Comparison of ENCODE assay signal across 21 cellular contexts in the genomic region with DNA sequence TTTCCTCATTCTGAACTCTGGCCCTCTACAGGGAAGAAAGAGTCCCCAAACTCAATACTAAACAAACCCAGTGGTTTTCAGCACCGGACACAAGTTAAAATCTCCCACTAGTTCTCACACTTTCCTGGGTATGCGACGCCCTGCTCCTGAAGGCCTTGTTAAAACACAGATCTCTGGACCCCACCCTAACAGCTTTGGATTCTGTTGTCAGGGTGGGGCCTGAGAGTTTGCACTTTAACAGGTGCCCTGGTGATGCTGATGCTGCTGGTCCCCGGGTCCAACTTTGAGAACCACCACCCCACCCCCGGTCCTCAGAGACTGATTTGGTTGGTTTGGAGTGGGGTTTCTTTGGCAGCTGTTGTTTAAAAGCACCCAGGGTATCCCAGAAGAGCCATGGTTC.
"Had no signal": no experiment of that assay in that cellular context is flagged by ENCODE, and none has a peak within 500 bp of the region (broad histone marks: within the 10 kb centered on the region; RNA-seq: fewer than 3 reads in every experiment).

No MANE protein-coding gene starts in this region.

- H3K4me3 ChIP-seq: breast epithelium had no signal

- ATAC-seq: activated T-cell treated with anti-CD3 and anti-CD28 coated beads, Interleukin-2, amount 50 U/mL, for 4 hours; PC-3; T-cell had no signal

- H3K36me3 ChIP-seq: breast epithelium had no signal

- H3K27me3 ChIP-seq: breast epithelium had no signal

- H3K27ac ChIP-seq: breast epithelium, VCaP had no signal

- H3K4me1 ChIP-seq: breast epithelium had no signal

- DNase-seq: activated CD4-positive, alpha-beta memory T cell treated with anti-CD3 and anti-CD28 coated beads for 36 hours; activated CD4-positive, alpha-beta T cell treated with anti-CD3 and anti-CD28 coated beads, Interleukin-2, amount 10 ng/mL, durations not matched to agents 7 days and 5 days; activated CD4-positive, CD25-positive, alpha-beta regulatory T cell; activated CD8-positive, alpha-beta memory T cell treated with anti-CD3 and anti-CD28 coated beads for 24 hours; activated effector memory CD4-positive, alpha-beta T cell treated with anti-CD3 and anti-CD28 coated beads, Interleukin-2, amount 50 U/mL, for 16 hours; activated naive CD4-positive, alpha-beta T cell treated with anti-CD3 and anti-CD28 coated beads for 36 hours; activated T-cell treated with anti-CD3 and anti-CD28 coated beads, Interleukin-2, amount 50 U/mL, for 4 hours; Kasumi-1; KBM-7; NCI-H1105 treated with DMSO at 0.1 percent for 48 hours; NCI-H1436 treated with DMSO at 0.1 percent for 48 hours; NCI-H187; NCI-H2081 treated with DMSO at 0.1 percent for 48 hours; NCI-H446; NCI-H524; PC-3; SHP77 treated with DMSO at 0.1 percent for 48 hours; T-cell; T-helper 2 cell had no signal

- H3K9me3 ChIP-seq: breast epithelium had no signal
